10 cellular contexts compared by ENCODE assay signal in genomic region chr3:124884474-124884832, GRCh38. TPM values are rescaled to one million over a fixed set of nuclear protein-coding genes. Genes with fewer than 3 reads are reported as not detected.
DNase-seq lines count a peak whose midpoint lies in the region; ATAC-seq, FAIRE-seq and TF ChIP-seq lines count a peak whose summit lies in the region.
"Not testable (repeated sequence)": the region's sequence is repeated elsewhere in the genome, so short reads cannot be mapped to it uniquely, and the experiment has no call there.
"Had no signal": no experiment of that assay in that cellular context is flagged by ENCODE, and none has a peak within 500 bp of the region (broad histone marks: within the 10 kb centered on the region; RNA-seq: fewer than 3 reads in every experiment).

No MANE protein-coding gene starts in this region.

- peaks cover 65% of the 10 kb centered on the region for H3K27me3 Mint-ChIP-seq in CD4-positive, alpha-beta T cell
- H3K27me3 Mint-ChIP-seq in naive B cell (peaks cover 56 to 81% (median 59%) of the 10 kb centered on the region in 3 donors), progenitor cell of endocrine pancreas (peaks cover 11% of the 10 kb centered on the region), type B pancreatic cell (peaks cover 13% of the 10 kb centered on the region)

- peaks cover 18% of the 10 kb centered on the region for H3K4me1 ChIP-seq in IMR-90 (ENCODE audit: control insufficient read depth, insufficient read depth, low read length)
- H3K4me1 ChIP-seq in adipocyte (ENCODE audit: control insufficient read depth, insufficient read depth, low read length): peaks cover 46% of the 10 kb centered on the region
- peaks cover 7 to 36% (median 31%) of the 10 kb centered on the region in 4 experiments for H3K4me1 ChIP-seq in H1 (replicated peaks in 1 of 4; ENCODE audit: control insufficient read depth in 3 of 4, insufficient read depth in 4 of 4, low read length in 3 of 4)
- H3K4me1 ChIP-seq in left ventricle myocardium inferior: peaks cover 66% of the 10 kb centered on the region

- peak overlapping the region; percentile 100 for H2AK5ac ChIP-seq in IMR-90 (ENCODE audit: low read depth, low read length)
- H2AK5ac ChIP-seq in H1 (ENCODE audit: low read depth, low read length): peak overlapping the region; percentile 17; the same call in 1 of the 2 replicates

- DNase-seq in CD4-positive, alpha-beta T cell; IMR-90; adipocyte (ENCODE audit: low read depth); H1 (ENCODE audit: low read depth in 1 of 2, low spot score in 2 of 2); left ventricle myocardium inferior; naive B cell; progenitor cell of endocrine pancreas (ENCODE audit: low spot score, unreplicated experiment); type B pancreatic cell (ENCODE audit: extremely low spot score, unreplicated experiment): not testable (repeated sequence)

- H4K5ac ChIP-seq in IMR-90 (ENCODE audit: low read depth, low read length): 0 out of 2 replicates have a peak overlapping the region, but pooled peaks have one; percentile 8
- not testable (repeated sequence) for H4K5ac ChIP-seq in H1 (ENCODE audit: insufficient read length, low read depth, low read length)

- H3K14ac ChIP-seq in IMR-90 (replicated peaks; ENCODE audit: low read depth, low read length): peak overlapping the region; percentile 98
- H3K14ac ChIP-seq in H1 (ENCODE audit: insufficient read length): not testable (repeated sequence)

- TF ChIP-seq POLR2A in IMR-90 (IDR thresholded peaks at IDR 0.05; ENCODE audit: low read depth, low read length); H1 (IDR thresholded peaks at IDR 0.05; ENCODE audit: control extremely low read depth in 1 of 2, low read depth in 2 of 2, low read length in 2 of 2): not testable (repeated sequence)

- peaks cover 33% of the 10 kb centered on the region for H3K9me1 ChIP-seq in IMR-90 (ENCODE audit: insufficient read depth, low read length)

- not testable (repeated sequence) for H4K20me1 ChIP-seq in IMR-90 (ENCODE audit: insufficient read depth, low read length); H1 (replicated peaks in 1 of 2; ENCODE audit: control insufficient read depth in 1 of 2, insufficient read depth in 2 of 2, low read length in 2 of 2)

- BruUV-seq in IMR-90 (replicated peaks; lab: Mats Ljungman, UMichigan): not testable (repeated sequence)

- peak overlapping the region; percentile 43 for H2BK5ac ChIP-seq in IMR-90 (ENCODE audit: low read depth, low read length, poor library complexity, severe bottlenecking)
- H2BK5ac ChIP-seq in H1 (ENCODE audit: low read depth, low read length): 0 out of 2 replicates have a peak overlapping the region, but pooled peaks have one; percentile 13

- not testable (repeated sequence) for H3K36me3 ChIP-seq in IMR-90 (ENCODE audit: control insufficient read depth, insufficient read depth, low read length); adipocyte (ENCODE audit: control insufficient read depth, insufficient read depth, low read length, severe bottlenecking); H1 (ENCODE audit: control insufficient read depth in 2 of 4, insufficient read depth in 4 of 4, low read length in 3 of 4); left ventricle myocardium inferior

- peak overlapping the region; percentile 85 for H2BK120ac ChIP-seq in IMR-90 (ENCODE audit: low read depth, low read length)
- not testable (repeated sequence) for H2BK120ac ChIP-seq in H1 (replicated peaks; ENCODE audit: low read depth, low read length)

- peak overlapping the region; percentile 44 for H2AK9ac ChIP-seq in IMR-90 (replicated peaks; ENCODE audit: low read depth, low read length, poor library complexity)

- CTCF ChIA-PET in CD4-positive, alpha-beta T cell (lab: Charles Lee): not testable (repeated sequence)
- CTCF ChIA-PET in IMR-90 (lab: Yijun Ruan, JAX) (interaction anchor here (0.6 to 1.6 kb wide), 4 partner anchors 17 to 489 kb away, joined by 3 to 8 read pairs (median 7); no protein-coding TSS in a partner anchor), H1 (lab: Charles Lee; ENCODE audit: partially characterized antibody) (interaction anchor here (0.6 to 1.6 kb wide), 9 partner anchors 17 to 190 kb away, joined by 3 to 6 read pairs (median 3); no protein-coding TSS in a partner anchor)

- H4K91ac ChIP-seq in IMR-90 (ENCODE audit: insufficient read depth, low read depth, low read length): peak overlapping the region; percentile 45
- not testable (repeated sequence) for H4K91ac ChIP-seq in H1 (replicated peaks; ENCODE audit: insufficient read length, low read length)

- H3K9me3 ChIP-seq in CD4-positive, alpha-beta T cell (ENCODE audit: control insufficient read depth, low read length); IMR-90 (ENCODE audit: control insufficient read depth, insufficient read depth, low read length); adipocyte (ENCODE audit: control insufficient read depth, low read length); H1 (ENCODE audit: insufficient read depth in 2 of 2, low read depth in 1 of 2, low read length in 1 of 2); left ventricle myocardium inferior (replicated peaks): not testable (repeated sequence)

- peaks cover 11 to 60% of the 10 kb centered on the region in 2 experiments for H3K79me2 ChIP-seq in H1 (ENCODE audit: control insufficient read depth in 1 of 2, insufficient read depth in 2 of 2, low read length in 2 of 2)

- H3K23me2 ChIP-seq in H1 (ENCODE audit: low read depth, low read length): not testable (repeated sequence)

- peaks cover 11 to 60% of the 10 kb centered on the region in 2 experiments; a peak in 3 of 4 replicates for H3K79me1 ChIP-seq in IMR-90 (ENCODE audit: low read depth in 1 of 2, low read length in 2 of 2)
- H3K79me1 ChIP-seq in H1 (ENCODE audit: low read depth, low read length): not testable (repeated sequence)

- TF ChIP-seq RAD21 in IMR-90 (IDR thresholded peaks at IDR 0.05; ENCODE audit: low read length); H1 (IDR thresholded peaks at IDR 0.05 in 1 of 2, conservative IDR thresholded peaks at IDR 0.05 in 1 of 2; ENCODE audit: low read depth in 2 of 2, low read length in 2 of 2): not testable (repeated sequence)

- not testable (repeated sequence) for H2AFZ ChIP-seq in IMR-90 (replicated peaks; ENCODE audit: low read length, poor library complexity); H1 (ENCODE audit: low read length)

- H3K4ac ChIP-seq in IMR-90 (ENCODE audit: low read depth, low read length): peak overlapping the region; percentile 89
- H3K4ac ChIP-seq in H1 (replicated peaks; ENCODE audit: insufficient read length, low read depth, low read length): not testable (repeated sequence)

- POLR2A ChIA-PET in CD4-positive, alpha-beta T cell (lab: Charles Lee); IMR-90 (lab: Charles Lee; ENCODE audit: unreplicated experiment): not testable (repeated sequence)
- POLR2A ChIA-PET in H1 (lab: Charles Lee; ENCODE audit: partially characterized antibody): interaction anchor here (0.6 to 1.5 kb wide), 5 partner anchors 13 to 170 kb away, joined by 3 to 6 read pairs (median 3); no protein-coding TSS in a partner anchor

- H3K4me3 ChIP-seq in IMR-90 (ENCODE audit: insufficient read depth, low read depth, low read length); H1 (ENCODE audit: extremely low read depth in 1 of 4, insufficient read depth in 2 of 4, low read depth in 3 of 4, low read length in 4 of 4); left ventricle myocardium inferior: not testable (repeated sequence)
- H3K4me3 ChIP-seq in adipocyte (ENCODE audit: low read length): peak overlapping the region; percentile 95

- H3K27ac Mint-ChIP-seq in CD4-positive, alpha-beta T cell; naive B cell; progenitor cell of endocrine pancreas; type B pancreatic cell: not testable (repeated sequence)

- not testable (repeated sequence) for H3K4me2 ChIP-seq in IMR-90 (ENCODE audit: low read depth, low read length)
- H3K4me2 ChIP-seq in H1 (ENCODE audit: insufficient read depth in 1 of 2, low read depth in 2 of 2, low read length in 2 of 2): peak overlapping the region in 1 of 2 experiments; percentile 93; a peak in 2 of 4 replicates

- H2BK15ac ChIP-seq in IMR-90 (ENCODE audit: low read depth, low read length) (peak overlapping the region; percentile 66; the same call in 2 of the 3 replicates), H1 (ENCODE audit: low read length) (0 out of 2 replicates have a peak overlapping the region, but pooled peaks have one; percentile 19)

- H2BK12ac ChIP-seq in H1 (ENCODE audit: low read depth, low read length): 0 out of 2 replicates have a peak overlapping the region, but pooled peaks have one; percentile 17

- WGBS in IMR-90 (ENCODE audit: extremely low coverage in 2 of 2, insufficient read length in 1 of 2), 2 experiments: no CpG with 5 or more reads among the region's 3 CpGs
- 83% methylated on average over 3 of the region's 3 CpGs; no CpG with 5 or more reads in 1 of the 2 experiments for WGBS in H1 (ENCODE audit: extremely low coverage in 1 of 2, insufficient coverage in 1 of 2, insufficient read length in 1 of 2, insufficient replicate concordance in 2 of 2, low coverage in 1 of 2, low lambda C conversion rate in 2 of 2, missing lambda C conversion rate in 1 of 2), 2 experiments

- peak overlapping the region; percentile 79 for H2BK20ac ChIP-seq in IMR-90 (ENCODE audit: low read depth, low read length)
- H2BK20ac ChIP-seq in H1 (ENCODE audit: low read length): not testable (repeated sequence)

- H4K8ac ChIP-seq in IMR-90 (ENCODE audit: low read depth in 2 of 2, low read length in 2 of 2): peak overlapping the region in 1 of 2 experiments; percentile 84; a peak in 1 of 4 replicates
- not testable (repeated sequence) for H4K8ac ChIP-seq in H1 (ENCODE audit: extremely low read depth, insufficient read depth, low read length)

- dilution Hi-C loops in IMR-90 (cut with HindIII; ENCODE audit: low sequenced_read_pairs, unreplicated experiment): loop anchor here (25.0 kb wide), 1 partner anchor 122 kb away; no protein-coding TSS in a partner anchor

- not testable (repeated sequence) for H3K9me3 Mint-ChIP-seq in CD4-positive, alpha-beta T cell; naive B cell; progenitor cell of endocrine pancreas (ENCODE audit: low read depth); type B pancreatic cell

- in situ Hi-C loops in IMR-90 (cut with MboI; ENCODE audit: low sequenced_read_pairs): not testable (repeated sequence)

- H3K27ac ChIP-seq in CD4-positive, alpha-beta T cell (ENCODE audit: low read depth, low read length); IMR-90 (ENCODE audit: insufficient read depth, low read length); H1 (ENCODE audit: low read depth, low read length): not testable (repeated sequence)
- peak overlapping the region; percentile 93 for H3K27ac ChIP-seq in left ventricle myocardium inferior (replicated peaks)

- H3K27me3 ChIP-seq in CD4-positive, alpha-beta T cell (ENCODE audit: control insufficient read depth, insufficient read depth, low read length): peaks cover 47% of the 10 kb centered on the region
- H3K27me3 ChIP-seq in IMR-90 (ENCODE audit: control insufficient read depth, insufficient read depth, low read length); adipocyte (replicated peaks; ENCODE audit: control insufficient read depth, insufficient read depth, low read length); H1 (replicated peaks in 1 of 4; ENCODE audit: control insufficient read depth in 3 of 4, extremely low read depth in 1 of 4, insufficient read depth in 3 of 4, low read length in 3 of 4); left ventricle myocardium inferior (ENCODE audit: low read depth): not testable (repeated sequence)

- H3K4me3 Mint-ChIP-seq in CD4-positive, alpha-beta T cell: peak overlapping the region; percentile 58
- H3K4me3 Mint-ChIP-seq in naive B cell (peak overlapping the region in 5 of 8 donors; percentile 34 to 74 (median 40)), progenitor cell of endocrine pancreas (ENCODE audit: low read depth) (peak overlapping the region; percentile 33), type B pancreatic cell (peak overlapping the region; percentile 75)

- peak overlapping the region; percentile 97 for H3K23ac ChIP-seq in IMR-90 (ENCODE audit: low read depth, low read length)
- not testable (repeated sequence) for H3K23ac ChIP-seq in H1 (ENCODE audit: insufficient read length)

- not testable (repeated sequence) for H3K9ac ChIP-seq in IMR-90 (ENCODE audit: low read depth, low read length); H1 (replicated peaks in 1 of 4; ENCODE audit: extremely low read depth in 1 of 4, low read depth in 3 of 4, low read length in 3 of 4)
- H3K9ac ChIP-seq in adipocyte (ENCODE audit: low read length): peak overlapping the region; percentile 94

- not testable (repeated sequence) for ATAC-seq in CD4-positive, alpha-beta T cell (ENCODE audit: poor library complexity); IMR-90 (ENCODE audit: low read depth); naive B cell (ENCODE audit: low read depth in 2 of 2)

- TF ChIP-seq EP300 in H1 (IDR thresholded peaks at IDR 0.05; ENCODE audit: borderline replicate concordance in 1 of 2, low read depth in 2 of 2, low read length in 2 of 2): not testable (repeated sequence)

- not testable (repeated sequence) for TF ChIP-seq CTCF in CD4-positive, alpha-beta T cell (IDR thresholded peaks at IDR 0.05); IMR-90 (conservative IDR thresholded peaks at IDR 0.05; ENCODE audit: low read depth, low read length); H1 (IDR thresholded peaks at IDR 0.05; ENCODE audit: control extremely low read depth in 1 of 3, insufficient read depth in 1 of 3, low read depth in 1 of 3, low read length in 3 of 3); left ventricle myocardium inferior (IDR thresholded peaks at IDR 0.05; ENCODE audit: borderline replicate concordance); progenitor cell of endocrine pancreas (IDR thresholded peaks at IDR 0.05; ENCODE audit: unreplicated experiment); type B pancreatic cell (conservative IDR thresholded peaks at IDR 0.05)

- H3K18ac ChIP-seq in IMR-90 (ENCODE audit: low read depth, low read length): peak overlapping the region; percentile 65; the same call in 1 of the 2 replicates
- not testable (repeated sequence) for H3K18ac ChIP-seq in H1 (ENCODE audit: extremely low read depth, low read length)

- not testable (repeated sequence) for H3K4me1 Mint-ChIP-seq in CD4-positive, alpha-beta T cell (ENCODE audit: low read depth); naive B cell
- H3K4me1 Mint-ChIP-seq in progenitor cell of endocrine pancreas (ENCODE audit: low read depth): peaks cover 20% of the 10 kb centered on the region
- H3K4me1 Mint-ChIP-seq in type B pancreatic cell (ENCODE audit: unreplicated experiment): peaks cover 37% of the 10 kb centered on the region

- H3K56ac ChIP-seq in IMR-90 (ENCODE audit: extremely low read depth, insufficient read depth, low read length); H1 (replicated peaks; ENCODE audit: insufficient read length, low read depth, low read length): not testable (repeated sequence)

- not testable (repeated sequence) for FAIRE-seq in H1 (lab: Jason Lieb, UNC)

- H3K36me3 Mint-ChIP-seq in CD4-positive, alpha-beta T cell (ENCODE audit: low read depth); naive B cell; progenitor cell of endocrine pancreas (ENCODE audit: insufficient read depth); type B pancreatic cell: not testable (repeated sequence)

- intact Hi-C loops in CD4-positive, alpha-beta T cell (cut with DNase I, micrococcal nuclease); IMR-90 (cut with micrococcal nuclease); left ventricle myocardium inferior (cut with micrococcal nuclease): not testable (repeated sequence)

RNA-seq across cellular contexts. Expression of gene ITGB5, which starts 2.7 kb away (rescaled TPM):
- under 1 TPM; 0.47 to 0.85 TPM for total RNA-seq in CD4-positive, alpha-beta T cell
- total RNA-seq in IMR-90 (2012; rRNA removed): 71.7 and 85.0 TPM in 2 replicates
- 101 and 102 TPM in 2 replicates for polyA plus RNA-seq in IMR-90 (2012; rRNA removed)
- 155 and 524 TPM in 2 replicates for polyA plus RNA-seq in IMR-90 (2012; cell fraction: cytosol; rRNA removed)
- 43.5 and 72.2 TPM in 2 replicates for polyA plus RNA-seq in IMR-90 (2012; cell fraction: nucleus; rRNA removed; ENCODE audit: low replicate concordance)
- total RNA-seq in H1 (2021; fragmentation: NEBNext Ultra II Directional; extraction: Animal tissue kit (Norgen Biotek cat#: 25700)): 251 and 268 TPM in 2 replicates
- 101 and 166 TPM in 2 replicates for polyA plus RNA-seq in H1 (2011; rRNA removed)
- 165 TPM for polyA plus RNA-seq in H1 (2011; cell fraction: cytosol; rRNA removed)
- 201 TPM for polyA plus RNA-seq in H1 (2011; cell fraction: nucleus; rRNA removed)
- 128 to 150 TPM (median 139 TPM) in 4 replicates for polyA plus RNA-seq in H1 (2012, experiment 1 of 2)
- 74.9 TPM for polyA plus RNA-seq in H1 (2012, experiment 2 of 2)
- polyA plus RNA-seq in H1 (2013, experiment 1 of 2): 153 TPM
- polyA plus RNA-seq in H1 (2013, experiment 2 of 2): 169 TPM
- polyA minus RNA-seq in H1 (2011; rRNA and poly(A)+ RNA removed): 192 and 250 TPM in 2 replicates
- polyA minus RNA-seq in H1 (2011; cell fraction: cytosol; rRNA and poly(A)+ RNA removed): 114 TPM
- polyA minus RNA-seq in H1 (2011; cell fraction: nucleus; rRNA and poly(A)+ RNA removed): 84.4 TPM
- total RNA-seq in left ventricle myocardium inferior: 122 TPM
- 1 to 10 TPM in 2 of 6 donors, under 1 TPM in 2, not detected in 2; 0.22 to 2.0 (median 1.1) TPM for polyA plus RNA-seq in naive B cell (ENCODE audit: low read depth in 6 of 6)
- 58.8 and 65.4 TPM in 2 replicates for total RNA-seq in progenitor cell of endocrine pancreas
- 46.0 and 70.7 TPM in 2 replicates for total RNA-seq in type B pancreatic cell (ENCODE audit: low replicate concordance)

RNA-seq across cellular contexts. Expression of gene MUC13, which starts 50.1 kb away (rescaled TPM):
- total RNA-seq in CD4-positive, alpha-beta T cell: under 1 TPM in 1 of 2 experiments, not detected in 1; 0.47 TPM
- not detected in 2 replicates for total RNA-seq in IMR-90 (2012; rRNA removed)
- polyA plus RNA-seq in IMR-90 (2012; rRNA removed): not detected in 2 replicates
- polyA plus RNA-seq in IMR-90 (2012; cell fraction: cytosol; rRNA removed): not detected in 2 replicates
- polyA plus RNA-seq in IMR-90 (2012; cell fraction: nucleus; rRNA removed; ENCODE audit: low replicate concordance): 0.05 and 0.07 TPM in 2 replicates
- total RNA-seq in H1 (2021; fragmentation: NEBNext Ultra II Directional; extraction: Animal tissue kit (Norgen Biotek cat#: 25700)): not detected in 2 replicates
- polyA plus RNA-seq in H1 (2011; rRNA removed): not detected in 2 replicates
- not detected for polyA plus RNA-seq in H1 (2011; cell fraction: cytosol; rRNA removed)
- not detected for polyA plus RNA-seq in H1 (2011; cell fraction: nucleus; rRNA removed)
- polyA plus RNA-seq in H1 (2012, experiment 1 of 2): not detected in 4 replicates
- not detected for polyA plus RNA-seq in H1 (2012, experiment 2 of 2)
- not detected for polyA plus RNA-seq in H1 (2013, experiment 1 of 2)
- not detected for polyA plus RNA-seq in H1 (2013, experiment 2 of 2)
- not detected in 2 replicates for polyA minus RNA-seq in H1 (2011; rRNA and poly(A)+ RNA removed)
- polyA minus RNA-seq in H1 (2011; cell fraction: cytosol; rRNA and poly(A)+ RNA removed): not detected
- polyA minus RNA-seq in H1 (2011; cell fraction: nucleus; rRNA and poly(A)+ RNA removed): not detected
- total RNA-seq in left ventricle myocardium inferior: 0.08 TPM
- polyA plus RNA-seq in naive B cell (ENCODE audit: low read depth in 6 of 6): not detected
- 0.42 TPM in 1 of 2 replicates, not detected in the other for total RNA-seq in progenitor cell of endocrine pancreas
- total RNA-seq in type B pancreatic cell (ENCODE audit: low replicate concordance): 38.3 and 92.6 TPM in 2 replicates
- total RNA-seq: CD8-positive, alpha-beta memory T cell had no signal
- polyA plus RNA-seq: BJ; CD8-positive, alpha-beta memory T cell had no signal

Comparison
In these comparisons a context has a peak if more than half of its experiments do, and no peak if none do; other contexts are left out.
1. RNA of gene ITGB5, which starts 2.7 kb away (total RNA-seq): 251 to 268 TPM in H1, 122 TPM in left ventricle myocardium inferior (single experiment), 71.7 to 85.0 TPM in IMR-90, 58.8 to 65.4 TPM in progenitor cell of endocrine pancreas and 46.0 to 70.7 TPM in type B pancreatic cell; 0.47 to 0.85 TPM in CD4-positive, alpha-beta T cell; every median in the first group is over 10 times any median in the second.
2. RNA of gene MUC13, which starts 50.1 kb away (total RNA-seq): 38.3 to 92.6 TPM in type B pancreatic cell; 0.47 TPM in CD4-positive, alpha-beta T cell, 0.08 TPM in left ventricle myocardium inferior (single experiment), 0.42 TPM in progenitor cell of endocrine pancreas, not detected in IMR-90 and not detected in H1; every median in the first group is over 10 times any median in the second.
3. Peak in every context shown above with its lines, with median percentiles within 50 percentile points of each other: H3K4me3 Mint-ChIP-seq.